In genomic region chr21:25896657-25897056, GRCh38 we compare ENCODE assay signal across 20 cellular contexts.
A peak's percentile ranks its signal among the peaks of the same experiment; 100 is the strongest.
DNase-seq lines count a peak whose midpoint lies in the region; ATAC-seq and TF ChIP-seq lines count a peak whose summit lies in the region.
"Had no signal": no experiment of that assay in that cellular context is flagged by ENCODE, and none has a peak within 500 bp of the region (broad histone marks: within the 10 kb centered on the region; RNA-seq: fewer than 3 reads in every experiment).

No MANE protein-coding gene starts in this region.

- H3K4me1 ChIP-seq in BLaER1 (peaks cover 18% of the 10 kb centered on the region), HUES64 (ENCODE audit: insufficient read depth, low read length) (no peaks in the 10 kb centered on the region), mesenchymal stem cell (ENCODE audit: control insufficient read depth, insufficient read depth, low read depth, low read length) (no peaks in the 10 kb centered on the region)

- no peak overlapping the region for H4K91ac ChIP-seq in mesenchymal stem cell (ENCODE audit: low read length)

- H3K4me3 Mint-ChIP-seq in naive thymus-derived CD8-positive, alpha-beta T cell: no peak overlapping the region
- H3K4me3 Mint-ChIP-seq: CD4-positive, alpha-beta memory T cell had no signal

- no peak overlapping the region for H3K4ac ChIP-seq in mesenchymal stem cell (ENCODE audit: low read depth in 1 of 2, low read length in 2 of 2)

- H2AFZ ChIP-seq in mesenchymal stem cell (ENCODE audit: low read depth, low read length): no peak overlapping the region

- H2BK5ac ChIP-seq in mesenchymal stem cell (ENCODE audit: low read depth, low read length, poor library complexity, severe bottlenecking): no peak overlapping the region

- H3K4me2 ChIP-seq in BLaER1: peak overlapping the region; percentile 33
- no peak overlapping the region for H3K4me2 ChIP-seq in mesenchymal stem cell (ENCODE audit: low read length, poor library complexity, severe bottlenecking)
- H3K4me2 ChIP-seq: KMS-11 had no signal

- DNase-seq in astrocyte of the spinal cord (ENCODE audit: low read depth, low spot score) (peak; percentile 49), mesenchymal stem cell (no peak), NCI-H2227 (lab: John Stamatoyannopoulos, UW; ENCODE audit: unreplicated experiment) (no peak), DMS53 treated with DMSO at 0.1 percent for 48 hours (lab: John Stamatoyannopoulos, UW; ENCODE audit: unreplicated experiment) (no peak)
- no peak for DNase-seq in naive thymus-derived CD8-positive, alpha-beta T cell
- DNase-seq: ACHN; CD4-positive, alpha-beta memory T cell; DMS79 treated with DMSO at 0.1 percent for 48 hours; GDM1; NCI-H1436 treated with DMSO at 0.1 percent for 48 hours; NCI-H2029 treated with DMSO at 0.1 percent for 48 hours; NCI-H2171 treated with DMSO at 0.1 percent for 48 hours; NCI-H774 had no signal

- H3K9me3 Mint-ChIP-seq in naive thymus-derived CD8-positive, alpha-beta T cell: no peaks in the 10 kb centered on the region
- H3K9me3 Mint-ChIP-seq: CD4-positive, alpha-beta memory T cell had no signal

- peaks cover 70% of the 10 kb centered on the region for H3K36me3 ChIP-seq in BLaER1
- peaks cover 86% of the 10 kb centered on the region for H3K36me3 ChIP-seq in HUES64 (ENCODE audit: insufficient read depth, low read length)
- peaks cover 15 to 69% of the 10 kb centered on the region in 2 experiments for H3K36me3 ChIP-seq in mesenchymal stem cell (ENCODE audit: control insufficient read depth in 1 of 2, insufficient read depth in 2 of 2, low read depth in 1 of 2, low read length in 2 of 2)

- no peaks in the 10 kb centered on the region for H3K27me3 Mint-ChIP-seq in naive thymus-derived CD8-positive, alpha-beta T cell
- H3K27me3 Mint-ChIP-seq: CD4-positive, alpha-beta memory T cell had no signal

- no peaks in the 10 kb centered on the region for H4K20me1 ChIP-seq in BLaER1

- ATAC-seq in GM18858 (IDR thresholded peaks at IDR 0.05; ENCODE audit: unreplicated experiment): no peak
- no peak for ATAC-seq in naive thymus-derived CD8-positive, alpha-beta T cell
- ATAC-seq: Panc1, Right ventricle myocardium inferior had no signal

- peaks cover 18% of the 10 kb centered on the region for H3K9me3 ChIP-seq in BLaER1
- peaks cover 7% of the 10 kb centered on the region; the same call in 1 of the 2 replicates for H3K9me3 ChIP-seq in HUES64 (ENCODE audit: insufficient read depth, low read depth, low read length)
- H3K9me3 ChIP-seq in mesenchymal stem cell (ENCODE audit: control insufficient read depth, low read length): no peaks in the 10 kb centered on the region

- peaks cover 0 to 4% (median 0%) of the 10 kb centered on the region in 3 donors for H3K36me3 Mint-ChIP-seq in naive thymus-derived CD8-positive, alpha-beta T cell

- H2BK120ac ChIP-seq in mesenchymal stem cell (ENCODE audit: low read depth, low read length): no peak overlapping the region

- POLR2A ChIA-PET in naive thymus-derived CD8-positive, alpha-beta T cell (lab: Charles Lee): interaction anchor here (0.6 to 0.8 kb wide), 2 partner anchors 154 to 274 kb away, joined by 3 read pairs; partner anchors contain the start of gene APP

- H3K27me3 ChIP-seq in BLaER1 (no peaks in the 10 kb centered on the region), HUES64 (ENCODE audit: insufficient read depth, low read length) (no peaks in the 10 kb centered on the region), mesenchymal stem cell (ENCODE audit: control insufficient read depth in 1 of 2, insufficient read depth in 1 of 2, low read length in 2 of 2) (no peaks in the 10 kb centered on the region)

- no peak overlapping the region for H2AK5ac ChIP-seq in mesenchymal stem cell (ENCODE audit: low read length, severe bottlenecking)

- H3K27ac Mint-ChIP-seq in naive thymus-derived CD8-positive, alpha-beta T cell: peak overlapping the region in 3 of 10 donors; percentile 0 to 22 (median 6)

- no peak for TF ChIP-seq CTCF in astrocyte of the spinal cord (IDR thresholded peaks at IDR 0.05; ENCODE audit: low read depth, low read length)

- no peak overlapping the region for H2BK12ac ChIP-seq in mesenchymal stem cell (ENCODE audit: low read length in 2 of 2)

- peaks cover 15% of the 10 kb centered on the region for H3K79me1 ChIP-seq in mesenchymal stem cell (replicated peaks; ENCODE audit: low read length, poor library complexity, severe bottlenecking)

- H3K27ac ChIP-seq in BLaER1 (no peak overlapping the region), HUES64 (ENCODE audit: low read depth, low read length) (0 out of 2 replicates have a peak overlapping the region, but pooled peaks have one; percentile 28), mesenchymal stem cell (ENCODE audit: low read length, poor library complexity, severe bottlenecking) (no peak overlapping the region)
- H3K27ac ChIP-seq: KMS-11 had no signal

- WGBS in HUES64: 100% methylated on average over 2 of the region's 2 CpGs
- WGBS in mesenchymal stem cell: 71% methylated on average over 2 of the region's 2 CpGs

- no peak overlapping the region for H3K18ac ChIP-seq in mesenchymal stem cell (ENCODE audit: low read depth in 1 of 2, low read length in 2 of 2)

- in situ Hi-C loops in astrocyte of the spinal cord (cut with HindIII; ENCODE audit: low sequenced_read_pairs): loop anchor here (25.0 kb wide), 1 partner anchor 266 kb away; the partner anchor contains the start of gene APP

- no peak overlapping the region for H2BK15ac ChIP-seq in mesenchymal stem cell (ENCODE audit: low read depth, poor library complexity, severe bottlenecking)

- H3K23ac ChIP-seq in mesenchymal stem cell (ENCODE audit: low read length in 2 of 2): no peak overlapping the region

- H3K14ac ChIP-seq in mesenchymal stem cell (ENCODE audit: low read length in 2 of 2): no peak overlapping the region

- no peak overlapping the region for H4K8ac ChIP-seq in mesenchymal stem cell (ENCODE audit: low read length)

- H3K4me1 Mint-ChIP-seq in naive thymus-derived CD8-positive, alpha-beta T cell: peaks cover 4 to 15% (median 10%) of the 10 kb centered on the region in 4 donors

- H3K4me3 ChIP-seq in BLaER1 (no peak overlapping the region), HUES64 (ENCODE audit: low read length) (no peak overlapping the region), astrocyte of the spinal cord (ENCODE audit: low read depth, low read length) (no peak overlapping the region), mesenchymal stem cell (ENCODE audit: insufficient read depth in 1 of 2, low read depth in 1 of 2, low read length in 2 of 2) (no peak overlapping the region)
- H3K4me3 ChIP-seq: GM12878 had no signal

- no peak overlapping the region for H3K9ac ChIP-seq in BLaER1
- no peak overlapping the region for H3K9ac ChIP-seq in HUES64 (ENCODE audit: low read depth, low read length)
- H3K9ac ChIP-seq in mesenchymal stem cell (ENCODE audit: low read length): peak overlapping the region; percentile 29
- H3K9ac ChIP-seq: KMS-11 had no signal
